1 cellular context compared by ENCODE assay signal in genomic region chr2:233059547-233059796, GRCh38.
TF ChIP-seq lines count a peak whose summit lies in the region.

No MANE protein-coding gene starts in this region.

TF ChIP-seq in liver, 16 proteins besides CTCF, POLR2A, EP300 and RAD21 (continued from another document):
- TF ChIP-seq REST (IDR thresholded peaks at IDR 0.05) (no peak), MAX (IDR thresholded peaks at IDR 0.05) (no peak), RXRA (IDR thresholded peaks at IDR 0.05) (no peak), TAF1 (conservative IDR thresholded peaks at IDR 0.05) (no peak)
